ENCODE assay signal across 1 cellular context in genomic region chr12:7090222-7090998, GRCh38.
TF ChIP-seq lines count a peak whose summit lies in the region.

No MANE protein-coding gene starts in this region.

TF ChIP-seq in HEK293, 187 proteins besides CTCF, POLR2A, EP300 and RAD21 (continued from another document):
- TF ChIP-seq TSHZ1 (tag by site-specific recombination; IDR thresholded peaks at IDR 0.05; ENCODE audit: borderline replicate concordance) = no peak
- no peak for TF ChIP-seq ZNF266 (tag by site-specific recombination; IDR thresholded peaks at IDR 0.05; ENCODE audit: low read depth)
TF ChIP-seq in HEK293: peak in this region for 2.
